23 cellular contexts compared by ENCODE assay signal in the genomic region with DNA sequence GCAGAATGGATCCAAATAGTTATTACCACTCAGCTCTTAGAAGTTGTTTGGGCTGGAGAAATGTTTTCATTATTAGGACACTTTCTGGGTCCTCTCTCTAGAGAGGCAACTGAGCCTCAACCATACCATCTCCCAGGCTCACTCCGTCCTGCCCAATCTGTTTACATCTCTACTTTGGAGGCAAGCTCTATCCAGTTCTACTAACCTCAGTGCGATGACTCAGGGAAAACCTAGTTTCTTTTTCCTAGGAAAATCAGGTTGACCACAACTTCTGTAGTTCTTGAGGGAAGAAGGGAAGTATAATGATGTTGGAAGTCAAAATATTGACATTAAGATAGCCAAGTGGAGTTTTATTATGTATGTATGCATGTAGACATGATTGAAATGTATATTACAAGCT. TPM values are rescaled to one million over a fixed set of nuclear protein-coding genes. Genes with fewer than 3 reads are reported as not detected.
DNase-seq lines count a peak whose midpoint lies in the region; ATAC-seq, FAIRE-seq and TF ChIP-seq lines count a peak whose summit lies in the region.
"Had no signal": no experiment of that assay in that cellular context is flagged by ENCODE, and none has a peak within 500 bp of the region (broad histone marks: within the 10 kb centered on the region; RNA-seq: fewer than 3 reads in every experiment).

No MANE protein-coding gene starts in this region.

- no peak overlapping the region for H3K4me2 ChIP-seq in astrocyte (ENCODE audit: low read length)

- H3K9me3 Mint-ChIP-seq in HFFc6 = no peaks in the 10 kb centered on the region
- no peaks in the 10 kb centered on the region for H3K9me3 Mint-ChIP-seq in astrocyte (ENCODE audit: unreplicated experiment)
- no peaks in the 10 kb centered on the region for H3K9me3 Mint-ChIP-seq in stimulated activated effector memory CD8-positive, alpha-beta T cell treated with anti-CD3 and anti-CD28 coated beads, Interleukin-12 subunit alpha, Interleukin-12 subunit beta, amount 100 ng/mL, for 72 hours
- H3K9me3 Mint-ChIP-seq: activated B cell treated with CpG ODN at 0.5 μM for 24 hours; activated T-helper 1 cell treated with anti-CD3 and anti-CD28 coated beads, Interleukin-12 subunit alpha, Interleukin-12 subunit beta, Interleukin-2, Interleukin-4 antibody, amounts not matched to agents 30 ng/mL and 10 ng/mL and 1 ng/mL, durations not matched to agents 14 hours and 24 hours and 36 hours; naive B cell had no signal

- H3K4me3 Mint-ChIP-seq in HFFc6 (no peak overlapping the region), astrocyte (ENCODE audit: unreplicated experiment) (no peak overlapping the region)
- no peak overlapping the region for H3K4me3 Mint-ChIP-seq in stimulated activated effector memory CD8-positive, alpha-beta T cell treated with anti-CD3 and anti-CD28 coated beads, Interleukin-12 subunit alpha, Interleukin-12 subunit beta, amount 100 ng/mL, for 72 hours
- H3K4me3 Mint-ChIP-seq: activated B cell treated with CpG ODN at 0.5 μM for 24 hours; activated T-helper 1 cell treated with anti-CD3 and anti-CD28 coated beads, Interleukin-12 subunit alpha, Interleukin-12 subunit beta, Interleukin-2, Interleukin-4 antibody, amounts not matched to agents 30 ng/mL and 10 ng/mL and 1 ng/mL, durations not matched to agents 14 hours and 24 hours and 36 hours; B cell; naive B cell had no signal

- H3K4me3 ChIP-seq in astrocyte (ENCODE audit: insufficient read depth, low read depth, low read length) (no peak overlapping the region), fibroblast of villous mesenchyme (ENCODE audit: low read depth, low read length) (no peak overlapping the region), stomach (no peak overlapping the region), vagina (no peak overlapping the region)
- H3K4me3 ChIP-seq: adrenal gland, tibial artery had no signal

- no peak overlapping the region for H2AFZ ChIP-seq in astrocyte (ENCODE audit: low read depth, low read length)

- no peak for FAIRE-seq in astrocyte (lab: Jason Lieb, UNC)
- FAIRE-seq: endometrium, GM18507 had no signal

- H3K27ac Mint-ChIP-seq in HFFc6 (peak overlapping the region; percentile 59), astrocyte (ENCODE audit: unreplicated experiment) (peak overlapping the region; percentile 59)
- H3K27ac Mint-ChIP-seq in stimulated activated effector memory CD8-positive, alpha-beta T cell treated with anti-CD3 and anti-CD28 coated beads, Interleukin-12 subunit alpha, Interleukin-12 subunit beta, amount 100 ng/mL, for 72 hours = no peak overlapping the region
- H3K27ac Mint-ChIP-seq: activated B cell treated with CpG ODN at 0.5 μM for 24 hours; activated T-helper 1 cell treated with anti-CD3 and anti-CD28 coated beads, Interleukin-12 subunit alpha, Interleukin-12 subunit beta, Interleukin-2, Interleukin-4 antibody, amounts not matched to agents 30 ng/mL and 10 ng/mL and 1 ng/mL, durations not matched to agents 14 hours and 24 hours and 36 hours; B cell had no signal

- H3K9me3 ChIP-seq in astrocyte (ENCODE audit: insufficient read depth, low read depth, low read length) = no peaks in the 10 kb centered on the region
- no peaks in the 10 kb centered on the region for H3K9me3 ChIP-seq in stomach
- H3K9me3 ChIP-seq in vagina = no peaks in the 10 kb centered on the region
- H3K9me3 ChIP-seq: adrenal gland, tibial artery had no signal

- peaks cover 34% of the 10 kb centered on the region for H3K4me1 ChIP-seq in astrocyte (ENCODE audit: insufficient read depth, low read length)
- peaks cover 26 to 93% (median 65%) of the 10 kb centered on the region in 4 donors for H3K4me1 ChIP-seq in stomach
- H3K4me1 ChIP-seq in vagina = no peaks in the 10 kb centered on the region

- H3K27me3 Mint-ChIP-seq in HFFc6 (ENCODE audit: insufficient read depth) = peaks cover 2% of the 10 kb centered on the region; the same call in 1 of the 2 replicates
- H3K27me3 Mint-ChIP-seq in astrocyte (ENCODE audit: low read depth, unreplicated experiment) = no peaks in the 10 kb centered on the region
- H3K27me3 Mint-ChIP-seq: activated B cell treated with CpG ODN at 0.5 μM for 24 hours, B cell, naive B cell had no signal

- peak overlapping the region; percentile 29 for H3K27ac ChIP-seq in astrocyte (ENCODE audit: low read depth, low read length)
- peak overlapping the region in 4 of 5 donors; percentile 17 to 64 (median 36) for H3K27ac ChIP-seq in stomach
- H3K27ac ChIP-seq in vagina = no peak overlapping the region
- H3K27ac ChIP-seq: adrenal gland had no signal

- H3K4me1 Mint-ChIP-seq in HFFc6 (ENCODE audit: low read depth) = peaks cover 59% of the 10 kb centered on the region
- peaks cover 46% of the 10 kb centered on the region for H3K4me1 Mint-ChIP-seq in astrocyte (ENCODE audit: low read depth, unreplicated experiment)
- H3K4me1 Mint-ChIP-seq in stimulated activated effector memory CD8-positive, alpha-beta T cell treated with anti-CD3 and anti-CD28 coated beads, Interleukin-12 subunit alpha, Interleukin-12 subunit beta, amount 100 ng/mL, for 72 hours = peaks cover 55% of the 10 kb centered on the region

- H3K9ac ChIP-seq in astrocyte (ENCODE audit: low read length) = no peak overlapping the region

- intact Hi-C loops in stomach (cut with DNase I; ENCODE audit: low total_unique reads) = no loop called here
- intact Hi-C loops in vagina (cut with DNase I) = no loop called here

- ATAC-seq in stimulated activated effector memory CD8-positive, alpha-beta T cell treated with anti-CD3 and anti-CD28 coated beads, Interleukin-12 subunit alpha, Interleukin-12 subunit beta, amount 100 ng/mL, for 72 hours = no peak
- ATAC-seq: HCT116, left ventricle myocardium superior had no signal

- WGBS in stomach, 5 donors = 44 to 70% (median 51%) methylated on average over 2 of the region's 2 CpGs

- TF ChIP-seq CTCF in HFFc6 (IDR thresholded peaks at IDR 0.05) (no peak), astrocyte (IDR thresholded peaks at IDR 0.05; ENCODE audit: insufficient read depth, low read depth, low read length) (no peak), fibroblast of villous mesenchyme (IDR thresholded peaks at IDR 0.05; ENCODE audit: insufficient read depth, low read depth, low read length) (no peak), stomach (IDR thresholded peaks at IDR 0.05) (no peak), GM13976 (IDR thresholded peaks at IDR 0.05; ENCODE audit: borderline replicate concordance, control extremely low read depth, extremely low read depth, insufficient read depth, missing control alignments) (no peak), vagina (IDR thresholded peaks at IDR 0.05) (no peak)

- peaks cover 99% of the 10 kb centered on the region for H3K79me2 ChIP-seq in astrocyte (ENCODE audit: insufficient read depth, low read length)

- in situ Hi-C loops in GM13976 (cut with MboI; ENCODE audit: low sequenced_read_pairs, unreplicated experiment) = no loop called here

- no peak for TF ChIP-seq POLR2A in stomach (IDR thresholded peaks at IDR 0.05)
- no peak for TF ChIP-seq POLR2A in vagina (IDR thresholded peaks at IDR 0.05)

- peaks cover 87% of the 10 kb centered on the region for H4K20me1 ChIP-seq in astrocyte (ENCODE audit: insufficient read depth, low read length)

- peaks cover 35% of the 10 kb centered on the region for H3K36me3 Mint-ChIP-seq in HFFc6 (ENCODE audit: low read depth)
- peaks cover 13% of the 10 kb centered on the region for H3K36me3 Mint-ChIP-seq in astrocyte (ENCODE audit: low read depth, unreplicated experiment)
- peaks cover 11% of the 10 kb centered on the region for H3K36me3 Mint-ChIP-seq in stimulated activated effector memory CD8-positive, alpha-beta T cell treated with anti-CD3 and anti-CD28 coated beads, Interleukin-12 subunit alpha, Interleukin-12 subunit beta, amount 100 ng/mL, for 72 hours

- TF ChIP-seq EP300 in stomach (IDR thresholded peaks at IDR 0.05) = no peak

- H3K36me3 ChIP-seq in astrocyte (ENCODE audit: insufficient read depth, low read length) (peaks cover 16% of the 10 kb centered on the region), stomach (peaks cover 0 to 14% (median 5%) of the 10 kb centered on the region in 4 donors), vagina (peaks cover 0 to 4% of the 10 kb centered on the region in 2 donors)
- H3K36me3 ChIP-seq: adrenal gland had no signal

- DNase-seq in HFFc6 = peak; percentile 28
- DNase-seq in astrocyte (ENCODE audit: low read depth) = peak; percentile 77
- peak; percentile 72 for DNase-seq in fibroblast of villous mesenchyme (ENCODE audit: low read depth)
- no peak for DNase-seq in stomach
- DNase-seq in GM13976 (ENCODE audit: low spot score) = no peak
- DNase-seq in COLO829 (ENCODE audit: low spot score) = no peak
- DNase-seq in vagina (ENCODE audit: extremely low spot score in 2 of 2) = no peak
- no peak for DNase-seq in stimulated activated effector memory CD8-positive, alpha-beta T cell treated with anti-CD3 and anti-CD28 coated beads, Interleukin-12 subunit alpha, Interleukin-12 subunit beta, amount 100 ng/mL, for 72 hours (ENCODE audit: low spot score in 2 of 2)
- DNase-seq: activated B cell treated with CpG ODN at 0.5 μM for 24 hours; activated CD8-positive, alpha-beta memory T cell treated with anti-CD3 and anti-CD28 coated beads for 24 hours; left ventricle myocardium superior; naive B cell; NCI-H1694; NCI-H345; posterior cingulate gyrus; T-helper 1 cell; tibial artery had no signal

- H3K27me3 ChIP-seq in astrocyte (ENCODE audit: insufficient read depth, low read length) (no peaks in the 10 kb centered on the region), stomach (no peaks in the 10 kb centered on the region), vagina (no peaks in the 10 kb centered on the region)
- H3K27me3 ChIP-seq: adrenal gland, tibial artery had no signal

RNA-seq across cellular contexts. Expression of gene LPP, which starts 40.4 kb away (rescaled TPM):
- total RNA-seq in HFFc6 (2021; fragmentation: NEBNext Ultra II Directional; extraction: Animal tissue kit (Norgen Biotek cat#: 25700)) = 100 to 1,000 TPM in 4 of 6 experiments, 10 to 100 TPM in 2; 84.1 to 121 (median 102) TPM
- total RNA-seq in astrocyte (193 and 222 TPM in 2 replicates), fibroblast of villous mesenchyme (196 TPM in 2 replicates), stomach (100 to 1,000 TPM; 185 to 885 (median 487) TPM), vagina (248 TPM)
- 10 to 100 TPM in 1 of 3 donors, 1 to 10 TPM in 2; 8.0 to 14.6 (median 8.9) TPM for polyA plus RNA-seq in stomach

Comparison
In these comparisons a context has a peak if more than half of its experiments do, and no peak if none do; other contexts are left out.
1. DNase-seq: peak in HFFc6 (single experiment), astrocyte (single experiment) and fibroblast of villous mesenchyme (single experiment); none in stomach (single experiment), GM13976 (single experiment), COLO829 (single experiment), vagina (0 of 2) and stimulated activated effector memory CD8-positive, alpha-beta T cell treated with anti-CD3 and anti-CD28 coated beads, Interleukin-12 subunit alpha, Interleukin-12 subunit beta, amount 100 ng/mL, for 72 hours (0 of 2).